31 cellular contexts compared by ENCODE assay signal in genomic region chr10:51666476-51666875, GRCh38.
"Had no signal": no experiment of that assay in that cellular context is flagged by ENCODE, and none has a peak within 500 bp of the region (broad histone marks: within the 10 kb centered on the region; RNA-seq: fewer than 3 reads in every experiment).

No MANE protein-coding gene starts in this region.

- H3K27ac Mint-ChIP-seq: immature natural killer cell; naive thymus-derived CD4-positive, alpha-beta T cell; natural killer cell treated with Interleukin-12 subunit alpha and Interleukin-12 subunit beta and Interleukin-15 and Interleukin-18, amount 100 ng/mL, for 72 hours; stimulated activated memory B cell treated with anti-CD40 and anti-IgM and Interleukin-4, amounts not matched to agents 10 μg/mL and 1 μg/mL and 100 μg/mL, for 72 hours; stimulated activated naive CD8-positive, alpha-beta T cell treated with anti-CD3 and anti-CD28 coated beads, Interleukin-15, amount 100 ng/mL, for 72 hours; type B pancreatic cell had no signal

- H3K9me3 ChIP-seq: left lung, lower lobe of right lung, pancreas, prostate gland, uterus had no signal

- H3K9me3 Mint-ChIP-seq: immature natural killer cell; natural killer cell treated with Interleukin-12 subunit alpha and Interleukin-12 subunit beta and Interleukin-15 and Interleukin-18, amount 100 ng/mL, for 72 hours; neural crest cell; stimulated activated memory B cell treated with anti-CD40 and anti-IgM and Interleukin-4, amounts not matched to agents 10 μg/mL and 1 μg/mL and 100 μg/mL, for 72 hours; stimulated activated naive CD8-positive, alpha-beta T cell treated with anti-CD3 and anti-CD28 coated beads, Interleukin-15, amount 100 ng/mL, for 72 hours had no signal

- H3K4me1 ChIP-seq: left lung, lower lobe of right lung, pancreas, prostate gland, tibial nerve, uterus had no signal

- H3K27me3 ChIP-seq: left lung, pancreas, spleen, tibial nerve, uterus had no signal

- H3K4me3 Mint-ChIP-seq: immature natural killer cell; naive thymus-derived CD4-positive, alpha-beta T cell; natural killer cell treated with Interleukin-12 subunit alpha and Interleukin-12 subunit beta and Interleukin-15 and Interleukin-18, amount 100 ng/mL, for 72 hours; neural crest cell; stimulated activated memory B cell treated with anti-CD40 and anti-IgM and Interleukin-4, amounts not matched to agents 10 μg/mL and 1 μg/mL and 100 μg/mL, for 72 hours; stimulated activated naive CD8-positive, alpha-beta T cell treated with anti-CD3 and anti-CD28 coated beads, Interleukin-15, amount 100 ng/mL, for 72 hours; type B pancreatic cell had no signal

- ATAC-seq: left colon; left lung; lower lobe of right lung; naive thymus-derived CD4-positive, alpha-beta T cell; natural killer cell treated with Interleukin-12 subunit alpha and Interleukin-12 subunit beta and Interleukin-15 and Interleukin-18, amount 100 ng/mL, for 72 hours; pancreas; right cardiac atrium; sciatic nerve; stimulated activated memory B cell treated with anti-CD40 and anti-IgM and Interleukin-4, amounts not matched to agents 10 μg/mL and 1 μg/mL and 100 μg/mL, for 72 hours; stimulated activated naive CD8-positive, alpha-beta T cell treated with anti-CD3 and anti-CD28 coated beads, Interleukin-15, amount 100 ng/mL, for 72 hours had no signal

- H3K4me3 ChIP-seq: left lung, lower lobe of right lung, pancreas, prostate gland, spleen, tibial nerve, uterus had no signal

- H3K4me1 Mint-ChIP-seq: immature natural killer cell; naive thymus-derived CD4-positive, alpha-beta T cell; stimulated activated memory B cell treated with anti-CD40 and anti-IgM and Interleukin-4, amounts not matched to agents 10 μg/mL and 1 μg/mL and 100 μg/mL, for 72 hours; stimulated activated naive CD8-positive, alpha-beta T cell treated with anti-CD3 and anti-CD28 coated beads, Interleukin-15, amount 100 ng/mL, for 72 hours had no signal

- H3K36me3 ChIP-seq: left lung, lower lobe of right lung, pancreas, prostate gland, spleen, tibial nerve, uterus had no signal

- H3K27ac ChIP-seq: left lung, lower lobe of right lung, pancreas, prostate gland, spleen, tibial nerve, uterus had no signal

- H3K36me3 Mint-ChIP-seq: immature natural killer cell; naive thymus-derived CD4-positive, alpha-beta T cell; natural killer cell treated with Interleukin-12 subunit alpha and Interleukin-12 subunit beta and Interleukin-15 and Interleukin-18, amount 100 ng/mL, for 72 hours; stimulated activated memory B cell treated with anti-CD40 and anti-IgM and Interleukin-4, amounts not matched to agents 10 μg/mL and 1 μg/mL and 100 μg/mL, for 72 hours; type B pancreatic cell had no signal

- DNase-seq: hypothalamus; immature natural killer cell; kidney; left colon; left lung; lower lobe of right lung; mammary epithelial cell; mesenchymal stem cell; naive thymus-derived CD4-positive, alpha-beta T cell; nucleus accumbens; pancreas; posterior cingulate gyrus; retina; right cardiac atrium; small intestine; spleen; stimulated activated CD4-positive, alpha-beta T cell treated with anti-CD3 and anti-CD28 coated beads, Interleukin-1b, Interleukin-23, amount 100 ng/mL, for 48 hours; stimulated activated CD4-positive, alpha-beta T cell treated with anti-CD3 and anti-CD28 coated beads, Interleukin-2, amount 100 ng/mL, for 48 hours; stimulated activated CD4-positive, alpha-beta T cell treated with anti-CD3 and anti-CD28 coated beads, Interleukin-4, amount 100 ng/mL, for 4 hours; stimulated activated CD8-positive, alpha-beta memory T cell treated with anti-CD3 and anti-CD28 coated beads, Interleukin-4, amount 100 ng/mL, for 48 hours; stimulated activated naive CD4-positive, alpha-beta T cell treated with Interleukin-2 at 50 U/mL for 16 hours; stimulated activated naive CD8-positive, alpha-beta T cell treated with anti-CD3 and anti-CD28 coated beads, Interleukin-15, amount 100 ng/mL, for 72 hours; substantia nigra; uterus had no signal
